19 cellular contexts compared by ENCODE assay signal in genomic region chr7:66779669-66780408, GRCh38. TPM values are rescaled to one million over a fixed set of nuclear protein-coding genes. Genes with fewer than 3 reads are reported as not detected.
DNase-seq lines count a peak whose midpoint lies in the region; ATAC-seq and TF ChIP-seq lines count a peak whose summit lies in the region.
"Had no signal": no experiment of that assay in that cellular context is flagged by ENCODE, and none has a peak within 500 bp of the region (broad histone marks: within the 10 kb centered on the region; RNA-seq: fewer than 3 reads in every experiment).

No MANE protein-coding gene starts in this region.

- H3K27me3 ChIP-seq in upper lobe of right lung, result no peaks in the 10 kb centered on the region
- H3K27me3 ChIP-seq: Peyer's patch had no signal

- no peaks in the 10 kb centered on the region for H3K27me3 Mint-ChIP-seq in activated T-helper 17 cell treated with anti-CD3 and anti-CD28 coated beads, Interleukin-2, amount 50 U/mL, for 72 hours
- H3K27me3 Mint-ChIP-seq: activated CD4-positive, alpha-beta T cell treated with anti-CD3 and anti-CD28 coated beads, Interleukin-2, amount 10 ng/mL, durations not matched to agents 7 days and 5 days; memory B cell had no signal

- H3K4me3 ChIP-seq in upper lobe of right lung, result no peak overlapping the region
- H3K4me3 ChIP-seq: GM23338, Peyer's patch had no signal

- TF ChIP-seq CTCF in upper lobe of right lung (IDR thresholded peaks at IDR 0.05), result no peak

- peaks cover 64% of the 10 kb centered on the region for H3K36me3 ChIP-seq in upper lobe of right lung

- H3K4me1 Mint-ChIP-seq in activated T-helper 17 cell treated with anti-CD3 and anti-CD28 coated beads, Interleukin-2, amount 50 U/mL, for 72 hours, result peaks cover 16% of the 10 kb centered on the region
- H3K4me1 Mint-ChIP-seq: GM23338 had no signal

- H3K9me3 ChIP-seq in upper lobe of right lung, result no peaks in the 10 kb centered on the region
- H3K9me3 ChIP-seq: Peyer's patch had no signal

- no peaks in the 10 kb centered on the region for H3K9me3 Mint-ChIP-seq in activated naive CD4-positive, alpha-beta T cell treated with anti-CD3 and anti-CD28 coated beads, Interleukin-2, amount 50 U/mL, for 72 hours
- no peaks in the 10 kb centered on the region for H3K9me3 Mint-ChIP-seq in activated T-helper 17 cell treated with anti-CD3 and anti-CD28 coated beads, Interleukin-2, amount 50 U/mL, for 72 hours
- H3K9me3 Mint-ChIP-seq: activated CD4-positive, alpha-beta T cell treated with anti-CD3 and anti-CD28 coated beads, Interleukin-2, amount 10 ng/mL, durations not matched to agents 7 days and 5 days; GM23338; memory B cell had no signal

- H3K27ac Mint-ChIP-seq in activated naive CD4-positive, alpha-beta T cell treated with anti-CD3 and anti-CD28 coated beads, Interleukin-2, amount 50 U/mL, for 72 hours, result peak overlapping the region; percentile 17 to 78
- peak overlapping the region; percentile 72 for H3K27ac Mint-ChIP-seq in activated T-helper 17 cell treated with anti-CD3 and anti-CD28 coated beads, Interleukin-2, amount 50 U/mL, for 72 hours
- H3K27ac Mint-ChIP-seq: activated CD4-positive, alpha-beta T cell treated with anti-CD3 and anti-CD28 coated beads, Interleukin-2, amount 10 ng/mL, durations not matched to agents 7 days and 5 days; GM23338; memory B cell had no signal

- H3K4me1 ChIP-seq in upper lobe of right lung, result peaks cover 4% of the 10 kb centered on the region
- H3K4me1 ChIP-seq: Peyer's patch had no signal

- DNase-seq in activated naive CD4-positive, alpha-beta T cell treated with anti-CD3 and anti-CD28 coated beads, Interleukin-2, amount 50 U/mL, for 72 hours (ENCODE audit: low spot score in 2 of 2), result no peak
- no peak for DNase-seq in activated naive CD4-positive, alpha-beta T cell treated with anti-CD3 and anti-CD28 coated beads, Interleukin-2, amount 50 U/mL, for 16 hours
- DNase-seq in glomerular endothelial cell (ENCODE audit: extremely low read depth, low read depth, low spot score) (peak; percentile 25), upper lobe of right lung (no peak), NCI-H69 (lab: John Stamatoyannopoulos, UW) (no peak), NCI-H2227 treated with DMSO at 0.1 percent for 48 hours (lab: John Stamatoyannopoulos, UW) (no peak)
- DNase-seq: activated CD4-positive, alpha-beta T cell treated with anti-CD3 and anti-CD28 coated beads, Interleukin-2, amount 10 ng/mL, durations not matched to agents 7 days and 5 days; activated gamma-delta T cell; caudate nucleus; DMS153; NCI-H1048; NCI-H510A; occipital lobe; Peyer's patch; T-helper 1 cell had no signal

- intact Hi-C loops in upper lobe of right lung (cut with DNase I), result no loop called here

- H3K27ac ChIP-seq in upper lobe of right lung, result no peak overlapping the region
- H3K27ac ChIP-seq: Peyer's patch had no signal

- peaks cover 9 to 11% of the 10 kb centered on the region in 2 donors for H3K36me3 Mint-ChIP-seq in activated naive CD4-positive, alpha-beta T cell treated with anti-CD3 and anti-CD28 coated beads, Interleukin-2, amount 50 U/mL, for 72 hours
- H3K36me3 Mint-ChIP-seq in activated T-helper 17 cell treated with anti-CD3 and anti-CD28 coated beads, Interleukin-2, amount 50 U/mL, for 72 hours (ENCODE audit: low read depth), result peaks cover 95% of the 10 kb centered on the region

- peak overlapping the region; percentile 5 for H3K4me3 Mint-ChIP-seq in activated T-helper 17 cell treated with anti-CD3 and anti-CD28 coated beads, Interleukin-2, amount 50 U/mL, for 72 hours
- H3K4me3 Mint-ChIP-seq: activated CD4-positive, alpha-beta T cell treated with anti-CD3 and anti-CD28 coated beads, Interleukin-2, amount 10 ng/mL, durations not matched to agents 7 days and 5 days; GM23338; memory B cell had no signal

- no peak for ATAC-seq in activated naive CD4-positive, alpha-beta T cell treated with anti-CD3 and anti-CD28 coated beads, Interleukin-2, amount 50 U/mL, for 72 hours
- peak; percentile 62 for ATAC-seq in activated T-helper 17 cell treated with anti-CD3 and anti-CD28 coated beads, Interleukin-2, amount 50 U/mL, for 72 hours (replicated peaks)
- ATAC-seq in upper lobe of right lung, result peak; percentile 58
- no peak for ATAC-seq in GM21619 (IDR thresholded peaks at IDR 0.05; ENCODE audit: unreplicated experiment)
- ATAC-seq: GM23338 had no signal

RNA-seq across cellular contexts. Expression of gene RABGEF1, which starts 39.3 kb away (rescaled TPM):
- 10 to 100 TPM; 21.5 to 23.0 TPM for total RNA-seq in activated naive CD4-positive, alpha-beta T cell treated with anti-CD3 and anti-CD28 coated beads, Interleukin-2, amount 50 U/mL, for 72 hours
- total RNA-seq in activated T-helper 17 cell treated with anti-CD3 and anti-CD28 coated beads, Interleukin-2, amount 50 U/mL, for 72 hours, result 10 to 100 TPM; 24.5 to 37.4 TPM
- 12.3 and 15.2 TPM in 2 replicates for total RNA-seq in glomerular endothelial cell
- total RNA-seq in upper lobe of right lung, result 23.1 TPM

Comparison
In these comparisons a context has a peak if more than half of its experiments do, and no peak if none do; other contexts are left out.
1. ATAC-seq: peak in activated T-helper 17 cell treated with anti-CD3 and anti-CD28 coated beads, Interleukin-2, amount 50 U/mL, for 72 hours (single experiment) and upper lobe of right lung (single experiment); none in activated naive CD4-positive, alpha-beta T cell treated with anti-CD3 and anti-CD28 coated beads, Interleukin-2, amount 50 U/mL, for 72 hours (0 of 2) and GM21619 (single experiment).